ENCODE assay signal across 25 cellular contexts in genomic region chr6:7247179-7247456, GRCh38.
DNase-seq lines count a peak whose midpoint lies in the region; ATAC-seq, FAIRE-seq and TF ChIP-seq lines count a peak whose summit lies in the region.
"Had no signal": no experiment of that assay in that cellular context is flagged by ENCODE, and none has a peak within 500 bp of the region (broad histone marks: within the 10 kb centered on the region; RNA-seq: fewer than 3 reads in every experiment).

No MANE protein-coding gene starts in this region.

- CTCF ChIA-PET in RWPE1 (lab: Yijun Ruan, JAX): no interaction called here

- no peak for FAIRE-seq in kidney (lab: Jason Lieb, UNC)
- FAIRE-seq: A204.1, GM12878, GM18507, H54 had no signal

- no peak overlapping the region for H3K4me3 ChIP-seq in kidney (ENCODE audit: low read length in 2 of 2)
- no peak overlapping the region for H3K4me3 ChIP-seq in lower lobe of right lung
- H3K4me3 ChIP-seq: BLaER1, GM12878, HAP-1 had no signal

- no peak for ATAC-seq in lower lobe of right lung
- no peak for ATAC-seq in HG02981 (IDR thresholded peaks at IDR 0.05; ENCODE audit: unreplicated experiment)
- ATAC-seq: CD8-positive, alpha-beta T cell; GM12878 had no signal

- peaks cover 14 to 29% of the 10 kb centered on the region in 2 donors for H3K36me3 ChIP-seq in kidney (ENCODE audit: control insufficient read depth in 1 of 2, insufficient read depth in 2 of 2, low read length in 2 of 2)
- peaks cover 75% of the 10 kb centered on the region for H3K36me3 ChIP-seq in lower lobe of right lung

- no peak overlapping the region for H3K27ac Mint-ChIP-seq in activated T-helper 2 cell treated with anti-CD3 and anti-CD28 coated beads, Interferon-gamma antibody, Interleukin-2, Interleukin-4, amounts not matched to agents 10 μg/mL and 5 μg/mL and 100 μg/mL, durations not matched to agents 14 hours and 24 hours and 36 hours
- H3K27ac Mint-ChIP-seq: B cell; CD4-positive, CD25-positive, alpha-beta regulatory T cell; CD8-positive, alpha-beta T cell had no signal

- peaks cover 32% of the 10 kb centered on the region for H3K36me3 Mint-ChIP-seq in activated T-helper 2 cell treated with anti-CD3 and anti-CD28 coated beads, Interferon-gamma antibody, Interleukin-2, Interleukin-4, amounts not matched to agents 10 μg/mL and 5 μg/mL and 100 μg/mL, durations not matched to agents 14 hours and 24 hours and 36 hours (ENCODE audit: low read depth)

- H3K4me1 ChIP-seq in kidney (ENCODE audit: control insufficient read depth in 1 of 2, insufficient read depth in 1 of 2, low read depth in 1 of 2, low read length in 2 of 2) (peaks cover 9 to 11% of the 10 kb centered on the region in 2 donors), lower lobe of right lung (peaks cover 21% of the 10 kb centered on the region)

- H3K27ac ChIP-seq in RWPE1 (peak overlapping the region; percentile 19; the same call in 1 of the 2 replicates), kidney (ENCODE audit: low read depth in 2 of 2, low read length in 2 of 2) (no peak overlapping the region), lower lobe of right lung (no peak overlapping the region)
- H3K27ac ChIP-seq: 22Rv1, BLaER1, C4-2B had no signal

- intact Hi-C loops in kidney (cut with DNase I) (no loop called here), lower lobe of right lung (cut with DNase I) (no loop called here), posterior vena cava (cut with DNase I) (loop anchor here (5.0 to 10.0 kb wide), 3 partner anchors 142 to 565 kb away; partner anchors contain the start of gene RREB1 (in 1 of the 2))
- intact Hi-C loops in activated T-helper 2 cell treated with anti-CD3 and anti-CD28 coated beads, Interferon-gamma antibody, Interleukin-2, Interleukin-4, amounts not matched to agents 10 μg/mL and 5 μg/mL and 100 μg/mL, durations not matched to agents 14 hours and 24 hours and 36 hours (cut with micrococcal nuclease): loop anchor here (10.0 kb wide), 1 partner anchor 332 kb away; no protein-coding TSS in a partner anchor

- peaks cover 9% of the 10 kb centered on the region for H3K4me1 Mint-ChIP-seq in activated T-helper 2 cell treated with anti-CD3 and anti-CD28 coated beads, Interferon-gamma antibody, Interleukin-2, Interleukin-4, amounts not matched to agents 10 μg/mL and 5 μg/mL and 100 μg/mL, durations not matched to agents 14 hours and 24 hours and 36 hours (ENCODE audit: low read depth)

- no peaks in the 10 kb centered on the region for H3K27me3 Mint-ChIP-seq in activated T-helper 2 cell treated with anti-CD3 and anti-CD28 coated beads, Interferon-gamma antibody, Interleukin-2, Interleukin-4, amounts not matched to agents 10 μg/mL and 5 μg/mL and 100 μg/mL, durations not matched to agents 14 hours and 24 hours and 36 hours (ENCODE audit: low read depth)
- H3K27me3 Mint-ChIP-seq: B cell; CD4-positive, CD25-positive, alpha-beta regulatory T cell had no signal

- TF ChIP-seq CTCF in RWPE1 (conservative IDR thresholded peaks at IDR 0.05; ENCODE audit: low read depth) (no peak), kidney (IDR thresholded peaks at IDR 0.05; ENCODE audit: borderline replicate concordance, extremely low read depth, insufficient read depth) (no peak), lower lobe of right lung (IDR thresholded peaks at IDR 0.05) (no peak)

- no peak overlapping the region for H3K9ac ChIP-seq in kidney (ENCODE audit: low read length in 2 of 2)
- H3K9ac ChIP-seq: BLaER1 had no signal

- H3K9me3 ChIP-seq in kidney (ENCODE audit: control insufficient read depth in 1 of 2, low read length in 2 of 2) (no peaks in the 10 kb centered on the region), lower lobe of right lung (no peaks in the 10 kb centered on the region)
- H3K9me3 ChIP-seq: BLaER1, Caco-2, HAP-1 had no signal

- no peak overlapping the region for H3K4me3 Mint-ChIP-seq in activated T-helper 2 cell treated with anti-CD3 and anti-CD28 coated beads, Interferon-gamma antibody, Interleukin-2, Interleukin-4, amounts not matched to agents 10 μg/mL and 5 μg/mL and 100 μg/mL, durations not matched to agents 14 hours and 24 hours and 36 hours (ENCODE audit: low read depth)
- H3K4me3 Mint-ChIP-seq: B cell; CD4-positive, CD25-positive, alpha-beta regulatory T cell; CD8-positive, alpha-beta T cell had no signal

- POLR2A ChIA-PET in RWPE1 (lab: Yijun Ruan, JAX; ENCODE audit: low non-redundant PET): no interaction called here

- H3K9me3 Mint-ChIP-seq in activated T-helper 2 cell treated with anti-CD3 and anti-CD28 coated beads, Interferon-gamma antibody, Interleukin-2, Interleukin-4, amounts not matched to agents 10 μg/mL and 5 μg/mL and 100 μg/mL, durations not matched to agents 14 hours and 24 hours and 36 hours: no peaks in the 10 kb centered on the region
- H3K9me3 Mint-ChIP-seq: CD4-positive, CD25-positive, alpha-beta regulatory T cell; CD8-positive, alpha-beta T cell had no signal

- DNase-seq in RWPE1 (ENCODE audit: low spot score) (no peak), kidney (peak; percentile 47), lower lobe of right lung (peak; percentile 38), posterior vena cava (ENCODE audit: low spot score) (peak; percentile 78), HCEC 1CT (no peak)
- DNase-seq in activated T-helper 2 cell treated with anti-CD3 and anti-CD28 coated beads, Interferon-gamma antibody, Interleukin-2, Interleukin-4, amounts not matched to agents 10 μg/mL and 5 μg/mL and 100 μg/mL, durations not matched to agents 14 hours and 24 hours and 36 hours (ENCODE audit: low spot score): no peak
- DNase-seq in activated naive CD4-positive, alpha-beta T cell (lab: John Stamatoyannopoulos, UW): no peak
- DNase-seq: Caco-2; CD4-positive, CD25-positive, alpha-beta regulatory T cell; CD8-positive, alpha-beta T cell; DMS153; DMS79; EL; GDM1; GOT3 had no signal

- H3K27me3 ChIP-seq in lower lobe of right lung (ENCODE audit: low read depth): no peaks in the 10 kb centered on the region
- H3K27me3 ChIP-seq: BLaER1 had no signal

Comparison
In these comparisons a context has a peak if more than half of its experiments do, and no peak if none do; other contexts are left out.
1. DNase-seq: peak in kidney (single experiment), lower lobe of right lung (single experiment) and posterior vena cava (single experiment); none in RWPE1 (single experiment), HCEC 1CT (single experiment), activated T-helper 2 cell treated with anti-CD3 and anti-CD28 coated beads, Interferon-gamma antibody, Interleukin-2, Interleukin-4, amounts not matched to agents 10 μg/mL and 5 μg/mL and 100 μg/mL, durations not matched to agents 14 hours and 24 hours and 36 hours (single experiment) and activated naive CD4-positive, alpha-beta T cell (0 of 4).
2. intact Hi-C loops: an anchor here in posterior vena cava (5.0 to 10.0 kb wide) and activated T-helper 2 cell treated with anti-CD3 and anti-CD28 coated beads, Interferon-gamma antibody, Interleukin-2, Interleukin-4, amounts not matched to agents 10 μg/mL and 5 μg/mL and 100 μg/mL, durations not matched to agents 14 hours and 24 hours and 36 hours (10.0 kb wide); none called in kidney and lower lobe of right lung.